1 cellular context compared by ENCODE assay signal in the genomic region with DNA sequence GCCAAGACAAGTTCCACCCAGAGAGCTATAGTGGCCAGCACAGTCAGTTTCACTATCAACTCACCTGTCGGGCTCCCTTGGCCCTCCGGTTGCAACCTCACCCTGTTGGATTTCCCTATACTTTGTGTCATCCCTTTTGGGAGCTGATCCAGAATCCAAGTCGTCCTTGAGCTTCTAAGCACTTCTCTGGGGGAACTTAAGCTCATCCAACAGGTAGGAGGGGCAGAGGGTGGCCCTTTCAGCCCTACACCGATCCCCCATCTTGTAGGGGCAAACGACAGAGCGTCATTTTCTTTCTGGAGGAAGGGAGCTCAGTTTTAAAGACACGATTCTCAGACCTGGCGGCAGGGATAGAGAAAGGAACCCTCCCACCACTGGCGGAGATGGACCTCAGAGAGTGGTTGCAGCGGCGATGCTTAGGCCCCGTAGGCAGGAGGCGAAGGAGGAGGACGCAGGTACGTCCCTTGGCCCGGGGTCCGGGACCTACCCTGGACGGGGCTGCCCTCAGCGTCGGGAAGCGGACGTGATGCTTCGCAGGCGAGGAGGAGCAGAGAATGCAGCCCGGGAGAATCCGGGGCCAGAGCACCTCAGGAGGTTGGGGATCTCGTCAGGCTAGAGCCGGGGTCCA.
TF ChIP-seq lines count a peak whose summit lies in the region.

No MANE protein-coding gene starts in this region.

TF ChIP-seq in H1, 55 proteins besides CTCF, POLR2A, EP300 and RAD21:
- no peak for TF ChIP-seq CBX8 (IDR thresholded peaks at IDR 0.05; ENCODE audit: borderline replicate concordance, low read depth, low read length)
- TF ChIP-seq SAP30 (IDR thresholded peaks at IDR 0.05; ENCODE audit: insufficient read depth, insufficient replicate concordance, low read length), result peak; percentile 20
- TF ChIP-seq TAF1 (IDR thresholded peaks at IDR 0.05; ENCODE audit: low read depth, low read length), result 0 out of 2 replicates have a peak, but pooled peaks have one; percentile 40
- TF ChIP-seq PHF8 (conservative IDR thresholded peaks at IDR 0.05; ENCODE audit: low read depth, low read length), result 0 out of 2 replicates have a peak, but pooled peaks have one; percentile 21
- no peak; a peak in 1 of 4 replicates for TF ChIP-seq SIN3A (conservative IDR thresholded peaks at IDR 0.05 in 1 of 2, IDR thresholded peaks at IDR 0.05 in 1 of 2; ENCODE audit: low read depth in 1 of 2, low read length in 2 of 2)
